ENCODE assay signal across 4 cellular contexts in the genomic region with DNA sequence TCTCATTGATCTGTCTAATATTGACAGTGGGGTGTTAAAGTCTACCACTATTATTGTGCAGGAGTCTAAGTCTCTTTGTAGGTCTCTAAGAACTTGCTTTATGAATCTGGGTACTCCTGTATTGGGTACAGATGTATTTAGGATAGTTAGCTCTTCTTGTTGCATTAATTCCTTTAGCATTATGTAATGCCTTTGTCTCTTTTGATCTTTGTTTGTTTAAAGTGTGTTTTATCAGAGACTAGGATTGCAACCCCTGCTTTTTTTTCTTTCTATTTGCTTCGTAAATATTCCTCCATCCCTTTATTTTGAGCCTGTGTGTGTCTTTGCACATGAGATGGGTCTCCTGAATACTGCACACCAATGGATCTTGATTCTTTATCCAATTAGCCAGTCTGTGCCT.
DNase-seq lines count a peak whose midpoint lies in the region; ATAC-seq, FAIRE-seq and TF ChIP-seq lines count a peak whose summit lies in the region.
"Not testable (repeated sequence)": the region's sequence is repeated elsewhere in the genome, so short reads cannot be mapped to it uniquely, and the experiment has no call there.

No MANE protein-coding gene starts in this region.

- peak in 1 of 2 experiments; percentile 18; a peak in 1 of 4 replicates for TF ChIP-seq EP300 in HepG2 (IDR thresholded peaks at IDR 0.05; ENCODE audit: low read depth in 2 of 2, low read length in 2 of 2)
- TF ChIP-seq EP300 in HepG2 (CRISPR knock-in tag; IDR thresholded peaks at IDR 0.05; ENCODE audit: borderline replicate concordance), result not testable (repeated sequence)

- peaks cover 17% of the 10 kb centered on the region for H3K4me1 Mint-ChIP-seq in Caco-2 (ENCODE audit: low read depth, unreplicated experiment)
- peaks cover 11% of the 10 kb centered on the region for H3K4me1 Mint-ChIP-seq in activated naive CD4-positive, alpha-beta T cell treated with anti-CD3 and anti-CD28 coated beads, Interleukin-2, amount 50 U/mL, for 24 hours

- not testable (repeated sequence) for H3K36me3 ChIP-seq in Caco-2 (ENCODE audit: control insufficient read depth, insufficient read depth, low read length); HepG2 (replicated peaks in 1 of 2; ENCODE audit: control insufficient read depth in 1 of 2, insufficient read depth in 2 of 2, low read length in 2 of 2)

- H2AFZ ChIP-seq in HepG2 (ENCODE audit: low read length), result not testable (repeated sequence)

- H3K36me3 Mint-ChIP-seq in Caco-2 (ENCODE audit: insufficient read depth, unreplicated experiment), result peaks cover 12% of the 10 kb centered on the region
- peaks cover 14% of the 10 kb centered on the region for H3K36me3 Mint-ChIP-seq in activated naive CD4-positive, alpha-beta T cell treated with anti-CD3 and anti-CD28 coated beads, Interleukin-2, amount 50 U/mL, for 24 hours

- H3K27ac ChIP-seq in HepG2 (ENCODE audit: extremely low read length, insufficient read depth, low read length), result not testable (repeated sequence)

- H3K27me3 ChIP-seq in Caco-2 (replicated peaks; ENCODE audit: control insufficient read depth, insufficient read depth, low read length); HepG2 (ENCODE audit: control insufficient read depth in 1 of 2, insufficient read depth in 2 of 2, low read length in 2 of 2): not testable (repeated sequence)

- CTCF ChIA-PET in Caco-2 (lab: Charles Lee); HepG2 (lab: Yijun Ruan, JAX; ENCODE audit: low intra/inter-chr PET ratio, low total read pairs): not testable (repeated sequence)

- not testable (repeated sequence) for TF ChIP-seq RAD21 in HepG2 (CRISPR knock-in tag; IDR thresholded peaks at IDR 0.05)

- not testable (repeated sequence) for H3K4me3 Mint-ChIP-seq in Caco-2 (ENCODE audit: unreplicated experiment); activated naive CD4-positive, alpha-beta T cell treated with anti-CD3 and anti-CD28 coated beads, Interleukin-2, amount 50 U/mL, for 24 hours

- peak overlapping the region; percentile 65 for H3K27ac Mint-ChIP-seq in Caco-2 (ENCODE audit: unreplicated experiment)
- H3K27ac Mint-ChIP-seq in activated naive CD4-positive, alpha-beta T cell treated with anti-CD3 and anti-CD28 coated beads, Interleukin-2, amount 50 U/mL, for 24 hours, result peak overlapping the region; percentile 12

- peak in 1 of 2 experiments; percentile 9 for DNase-seq in Caco-2
- peak; percentile 37 for DNase-seq in DMS53 (lab: John Stamatoyannopoulos, UW)
- DNase-seq in HepG2 (ENCODE audit: low spot score), result peak; percentile 69

- FAIRE-seq in HepG2 (lab: Jason Lieb, UNC), result not testable (repeated sequence)

- WGBS in HepG2 (ENCODE audit: low lambda C conversion rate), result 34% methylated on average over 1 of the region's 1 CpG

- BruUV-seq in Caco-2 (replicated peaks; lab: Mats Ljungman, UMichigan); HepG2 (replicated peaks; lab: Mats Ljungman, UMichigan): not testable (repeated sequence)

- H3K79me2 ChIP-seq in HepG2 (ENCODE audit: insufficient read depth, low read length), result not testable (repeated sequence)

- intact Hi-C loops in Caco-2 (cut with micrococcal nuclease; ENCODE audit: unreplicated experiment); HepG2 (cut with micrococcal nuclease; ENCODE audit: unreplicated experiment): not testable (repeated sequence)

- POLR2A ChIA-PET in Caco-2 (lab: Charles Lee); HepG2 (lab: Yijun Ruan, JAX): not testable (repeated sequence)

- not testable (repeated sequence) for H3K4me3 ChIP-seq in Caco-2 (ENCODE audit: low read depth, low read length); HepG2 (replicated peaks in 1 of 3; ENCODE audit: insufficient read depth in 1 of 3, low read depth in 2 of 3, low read length in 3 of 3)

- not testable (repeated sequence) for TF ChIP-seq POLR2A in HepG2 (IDR thresholded peaks at IDR 0.05; ENCODE audit: insufficient read depth in 1 of 2, low read depth in 2 of 2, low read length in 2 of 2)

- not testable (repeated sequence) for H3K4me2 ChIP-seq in HepG2 (ENCODE audit: low read depth, low read length)

- H3K27me3 Mint-ChIP-seq in Caco-2 (ENCODE audit: insufficient read depth, unreplicated experiment); activated naive CD4-positive, alpha-beta T cell treated with anti-CD3 and anti-CD28 coated beads, Interleukin-2, amount 50 U/mL, for 24 hours: not testable (repeated sequence)

- not testable (repeated sequence) for H3K4me1 ChIP-seq in Caco-2; HepG2 (ENCODE audit: insufficient read depth, low read length)

- not testable (repeated sequence) for H3K9me3 ChIP-seq in Caco-2; HepG2 (ENCODE audit: low read length)

- peaks cover 16% of the 10 kb centered on the region for H3K9me3 Mint-ChIP-seq in Caco-2 (ENCODE audit: unreplicated experiment)
- H3K9me3 Mint-ChIP-seq in activated naive CD4-positive, alpha-beta T cell treated with anti-CD3 and anti-CD28 coated beads, Interleukin-2, amount 50 U/mL, for 24 hours, result not testable (repeated sequence)

- in situ Hi-C loops in HepG2 (cut with HindIII; ENCODE audit: extremely low pct_ligation_motif_present, low pct_unique_long_range_greater_than_20kb), result not testable (repeated sequence)

- H4K20me1 ChIP-seq in HepG2 (ENCODE audit: insufficient read depth, low read length), result not testable (repeated sequence)

- ATAC-seq in HepG2, result not testable (repeated sequence)

- H3K9ac ChIP-seq in HepG2 (ENCODE audit: insufficient read depth, low read depth, low read length), result not testable (repeated sequence)

- not testable (repeated sequence) for TF ChIP-seq CTCF in Caco-2 (IDR thresholded peaks at IDR 0.05; ENCODE audit: insufficient read depth in 1 of 2, low read depth in 1 of 2, low read length in 1 of 2, severe bottlenecking in 1 of 2, unreplicated experiment in 1 of 2); HepG2 (CRISPR knock-in tag; IDR thresholded peaks at IDR 0.05)

TF ChIP-seq in HepG2, 621 proteins besides CTCF, POLR2A, EP300 and RAD21 (continues in another document):
- TF ChIP-seq, protein P1, sequence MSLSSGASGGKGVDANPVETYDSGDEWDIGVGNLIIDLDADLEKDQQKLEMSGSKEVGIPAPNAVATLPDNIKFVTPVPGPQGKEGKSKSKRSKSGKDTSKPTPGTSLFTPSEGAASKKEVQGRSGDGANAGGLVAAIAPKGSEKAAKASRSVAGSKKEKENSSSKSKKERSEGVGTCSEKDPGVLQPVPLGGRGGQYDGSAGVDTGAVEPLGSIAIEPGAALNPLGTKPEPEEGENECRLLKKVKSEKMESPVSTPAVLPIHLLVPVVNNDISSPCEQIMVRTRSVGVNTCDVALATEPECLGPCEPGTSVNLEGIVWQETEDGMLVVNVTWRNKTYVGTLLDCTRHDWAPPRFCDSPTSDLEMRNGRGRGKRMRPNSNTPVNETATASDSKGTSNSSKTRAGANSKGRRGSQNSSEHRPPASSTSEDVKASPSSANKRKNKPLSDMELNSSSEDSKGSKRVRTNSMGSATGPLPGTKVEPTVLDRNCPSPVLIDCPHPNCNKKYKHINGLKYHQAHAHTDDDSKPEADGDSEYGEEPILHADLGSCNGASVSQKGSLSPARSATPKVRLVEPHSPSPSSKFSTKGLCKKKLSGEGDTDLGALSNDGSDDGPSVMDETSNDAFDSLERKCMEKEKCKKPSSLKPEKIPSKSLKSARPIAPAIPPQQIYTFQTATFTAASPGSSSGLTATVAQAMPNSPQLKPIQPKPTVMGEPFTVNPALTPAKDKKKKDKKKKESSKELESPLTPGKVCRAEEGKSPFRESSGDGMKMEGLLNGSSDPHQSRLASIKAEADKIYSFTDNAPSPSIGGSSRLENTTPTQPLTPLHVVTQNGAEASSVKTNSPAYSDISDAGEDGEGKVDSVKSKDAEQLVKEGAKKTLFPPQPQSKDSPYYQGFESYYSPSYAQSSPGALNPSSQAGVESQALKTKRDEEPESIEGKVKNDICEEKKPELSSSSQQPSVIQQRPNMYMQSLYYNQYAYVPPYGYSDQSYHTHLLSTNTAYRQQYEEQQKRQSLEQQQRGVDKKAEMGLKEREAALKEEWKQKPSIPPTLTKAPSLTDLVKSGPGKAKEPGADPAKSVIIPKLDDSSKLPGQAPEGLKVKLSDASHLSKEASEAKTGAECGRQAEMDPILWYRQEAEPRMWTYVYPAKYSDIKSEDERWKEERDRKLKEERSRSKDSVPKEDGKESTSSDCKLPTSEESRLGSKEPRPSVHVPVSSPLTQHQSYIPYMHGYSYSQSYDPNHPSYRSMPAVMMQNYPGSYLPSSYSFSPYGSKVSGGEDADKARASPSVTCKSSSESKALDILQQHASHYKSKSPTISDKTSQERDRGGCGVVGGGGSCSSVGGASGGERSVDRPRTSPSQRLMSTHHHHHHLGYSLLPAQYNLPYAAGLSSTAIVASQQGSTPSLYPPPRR (CRISPR knock-in tag; IDR thresholded peaks at IDR 0.05; ENCODE audit: borderline replicate concordance), result 0 out of 2 replicates have a peak, but pooled peaks have one; percentile 20
- TF ChIP-seq ELF3 (CRISPR knock-in tag; IDR thresholded peaks at IDR 0.05), result 0 out of 2 replicates have a peak, but pooled peaks have one; percentile 16
- TF ChIP-seq CREM (IDR thresholded peaks at IDR 0.05), result peak; percentile 59; the same call in 1 of the 2 replicates
- not testable (repeated sequence) for TF ChIP-seq CREM (CRISPR knock-in tag; IDR thresholded peaks at IDR 0.05); FOXP1 (IDR thresholded peaks at IDR 0.05); FOXA1 (IDR thresholded peaks at IDR 0.05)
- peak; percentile 72 for TF ChIP-seq FOXP1 (CRISPR knock-in tag; IDR thresholded peaks at IDR 0.05)
- peak; percentile 14; the same call in 1 of the 2 replicates for TF ChIP-seq FOXA1 (CRISPR knock-in tag; IDR thresholded peaks at IDR 0.05)
- TF ChIP-seq, protein P2, sequence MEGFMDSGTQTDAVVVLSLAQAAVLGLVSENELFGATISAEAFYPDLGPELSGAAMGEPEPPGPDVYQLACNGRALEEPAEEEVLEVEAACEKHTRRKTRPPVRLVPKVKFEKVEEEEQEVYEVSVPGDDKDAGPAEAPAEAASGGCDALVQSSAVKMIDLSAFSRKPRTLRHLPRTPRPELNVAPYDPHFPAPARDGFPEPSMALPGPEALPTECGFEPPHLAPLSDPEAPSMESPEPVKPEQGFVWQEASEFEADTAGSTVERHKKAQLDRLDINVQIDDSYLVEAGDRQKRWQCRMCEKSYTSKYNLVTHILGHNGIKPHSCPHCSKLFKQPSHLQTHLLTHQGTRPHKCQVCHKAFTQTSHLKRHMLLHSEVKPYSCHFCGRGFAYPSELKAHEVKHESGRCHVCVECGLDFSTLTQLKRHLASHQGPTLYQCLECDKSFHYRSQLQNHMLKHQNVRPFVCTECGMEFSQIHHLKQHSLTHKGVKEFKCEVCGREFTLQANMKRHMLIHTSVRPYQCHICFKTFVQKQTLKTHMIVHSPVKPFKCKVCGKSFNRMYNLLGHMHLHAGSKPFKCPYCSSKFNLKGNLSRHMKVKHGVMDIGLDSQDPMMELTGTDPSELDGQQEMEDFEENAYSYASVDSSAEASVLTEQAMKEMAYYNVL (CRISPR knock-in tag; IDR thresholded peaks at IDR 0.05; ENCODE audit: borderline replicate concordance), result 0 out of 2 replicates have a peak, but pooled peaks have one; percentile 49
